In the genomic region with DNA sequence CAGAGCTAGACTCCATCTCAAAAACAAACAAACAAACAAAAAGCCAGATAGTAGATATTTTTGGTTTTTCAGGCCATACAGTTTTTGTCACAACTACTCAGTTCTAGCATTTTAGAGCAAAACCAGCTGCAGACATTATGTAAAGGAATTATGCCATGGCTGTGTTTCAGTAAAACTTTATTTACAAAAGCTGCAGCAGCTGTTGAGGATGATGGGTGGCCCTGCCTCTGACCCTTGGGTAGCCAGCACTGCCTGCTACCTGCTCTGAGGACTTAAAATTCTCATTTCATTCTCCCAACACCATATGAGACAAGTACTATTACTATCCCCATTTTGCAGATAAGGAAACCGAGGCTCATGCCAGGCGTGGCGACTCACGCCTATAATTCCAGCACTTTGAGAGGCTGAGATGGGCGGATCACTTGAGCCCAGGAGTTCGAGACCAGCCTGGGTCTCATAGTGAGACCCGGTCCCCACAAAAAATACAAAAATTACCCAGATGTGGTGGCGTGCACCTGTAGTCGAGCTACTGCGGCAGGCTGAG, we compare ENCODE assay signal across 2 cellular contexts.
TF ChIP-seq lines count a peak whose summit lies in the region.

No MANE protein-coding gene starts in this region.

TF ChIP-seq in HepG2, 621 proteins besides CTCF, POLR2A, EP300 and RAD21 (continues in another document):
- TF ChIP-seq, protein P1, sequence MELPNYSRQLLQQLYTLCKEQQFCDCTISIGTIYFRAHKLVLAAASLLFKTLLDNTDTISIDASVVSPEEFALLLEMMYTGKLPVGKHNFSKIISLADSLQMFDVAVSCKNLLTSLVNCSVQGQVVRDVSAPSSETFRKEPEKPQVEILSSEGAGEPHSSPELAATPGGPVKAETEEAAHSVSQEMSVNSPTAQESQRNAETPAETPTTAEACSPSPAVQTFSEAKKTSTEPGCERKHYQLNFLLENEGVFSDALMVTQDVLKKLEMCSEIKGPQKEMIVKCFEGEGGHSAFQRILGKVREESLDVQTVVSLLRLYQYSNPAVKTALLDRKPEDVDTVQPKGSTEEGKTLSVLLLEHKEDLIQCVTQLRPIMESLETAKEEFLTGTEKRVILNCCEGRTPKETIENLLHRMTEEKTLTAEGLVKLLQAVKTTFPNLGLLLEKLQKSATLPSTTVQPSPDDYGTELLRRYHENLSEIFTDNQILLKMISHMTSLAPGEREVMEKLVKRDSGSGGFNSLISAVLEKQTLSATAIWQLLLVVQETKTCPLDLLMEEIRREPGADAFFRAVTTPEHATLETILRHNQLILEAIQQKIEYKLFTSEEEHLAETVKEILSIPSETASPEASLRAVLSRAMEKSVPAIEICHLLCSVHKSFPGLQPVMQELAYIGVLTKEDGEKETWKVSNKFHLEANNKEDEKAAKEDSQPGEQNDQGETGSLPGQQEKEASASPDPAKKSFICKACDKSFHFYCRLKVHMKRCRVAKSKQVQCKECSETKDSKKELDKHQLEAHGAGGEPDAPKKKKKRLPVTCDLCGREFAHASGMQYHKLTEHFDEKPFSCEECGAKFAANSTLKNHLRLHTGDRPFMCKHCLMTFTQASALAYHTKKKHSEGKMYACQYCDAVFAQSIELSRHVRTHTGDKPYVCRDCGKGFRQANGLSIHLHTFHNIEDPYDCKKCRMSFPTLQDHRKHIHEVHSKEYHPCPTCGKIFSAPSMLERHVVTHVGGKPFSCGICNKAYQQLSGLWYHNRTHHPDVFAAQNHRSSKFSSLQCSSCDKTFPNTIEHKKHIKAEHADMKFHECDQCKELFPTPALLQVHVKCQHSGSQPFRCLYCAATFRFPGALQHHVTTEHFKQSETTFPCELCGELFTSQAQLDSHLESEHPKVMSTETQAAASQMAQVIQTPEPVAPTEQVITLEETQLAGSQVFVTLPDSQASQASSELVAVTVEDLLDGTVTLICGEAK (IDR thresholded peaks at IDR 0.05), result peak; percentile 36
- TF ChIP-seq, protein P1 (CRISPR knock-in tag; IDR thresholded peaks at IDR 0.05), result peak; percentile 96
- TF ChIP-seq, protein P2, sequence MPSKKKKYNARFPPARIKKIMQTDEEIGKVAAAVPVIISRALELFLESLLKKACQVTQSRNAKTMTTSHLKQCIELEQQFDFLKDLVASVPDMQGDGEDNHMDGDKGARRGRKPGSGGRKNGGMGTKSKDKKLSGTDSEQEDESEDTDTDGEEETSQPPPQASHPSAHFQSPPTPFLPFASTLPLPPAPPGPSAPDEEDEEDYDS (CRISPR knock-in tag; IDR thresholded peaks at IDR 0.05), result 0 out of 2 replicates have a peak, but pooled peaks have one; percentile 27
- peak; percentile 83 for TF ChIP-seq ZNF629 (CRISPR knock-in tag; conservative IDR thresholded peaks at IDR 0.05)
- TF ChIP-seq, protein P3, sequence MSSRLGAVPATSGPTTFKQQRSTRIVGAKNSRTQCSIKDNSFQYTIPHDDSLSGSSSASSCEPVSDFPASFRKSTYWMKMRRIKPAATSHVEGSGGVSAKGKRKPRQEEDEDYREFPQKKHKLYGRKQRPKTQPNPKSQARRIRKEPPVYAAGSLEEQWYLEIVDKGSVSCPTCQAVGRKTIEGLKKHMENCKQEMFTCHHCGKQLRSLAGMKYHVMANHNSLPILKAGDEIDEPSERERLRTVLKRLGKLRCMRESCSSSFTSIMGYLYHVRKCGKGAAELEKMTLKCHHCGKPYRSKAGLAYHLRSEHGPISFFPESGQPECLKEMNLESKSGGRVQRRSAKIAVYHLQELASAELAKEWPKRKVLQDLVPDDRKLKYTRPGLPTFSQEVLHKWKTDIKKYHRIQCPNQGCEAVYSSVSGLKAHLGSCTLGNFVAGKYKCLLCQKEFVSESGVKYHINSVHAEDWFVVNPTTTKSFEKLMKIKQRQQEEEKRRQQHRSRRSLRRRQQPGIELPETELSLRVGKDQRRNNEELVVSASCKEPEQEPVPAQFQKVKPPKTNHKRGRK (CRISPR knock-in tag; IDR thresholded peaks at IDR 0.05), result 0 out of 2 replicates have a peak, but pooled peaks have one; percentile 4
- TF ChIP-seq, protein P4, sequence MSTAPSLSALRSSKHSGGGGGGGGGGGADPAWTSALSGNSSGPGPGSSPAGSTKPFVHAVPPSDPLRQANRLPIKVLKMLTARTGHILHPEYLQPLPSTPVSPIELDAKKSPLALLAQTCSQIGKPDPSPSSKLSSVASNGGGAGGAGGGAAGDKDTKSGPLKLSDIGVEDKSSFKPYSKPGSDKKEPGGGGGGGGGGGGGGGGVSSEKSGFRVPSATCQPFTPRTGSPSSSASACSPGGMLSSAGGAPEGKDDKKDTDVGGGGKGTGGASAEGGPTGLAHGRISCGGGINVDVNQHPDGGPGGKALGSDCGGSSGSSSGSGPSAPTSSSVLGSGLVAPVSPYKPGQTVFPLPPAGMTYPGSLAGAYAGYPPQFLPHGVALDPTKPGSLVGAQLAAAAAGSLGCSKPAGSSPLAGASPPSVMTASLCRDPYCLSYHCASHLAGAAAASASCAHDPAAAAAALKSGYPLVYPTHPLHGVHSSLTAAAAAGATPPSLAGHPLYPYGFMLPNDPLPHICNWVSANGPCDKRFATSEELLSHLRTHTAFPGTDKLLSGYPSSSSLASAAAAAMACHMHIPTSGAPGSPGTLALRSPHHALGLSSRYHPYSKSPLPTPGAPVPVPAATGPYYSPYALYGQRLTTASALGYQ (CRISPR knock-in tag; IDR thresholded peaks at IDR 0.05), result no peak
- TF ChIP-seq ZNF879 (CRISPR knock-in tag; IDR thresholded peaks at IDR 0.05), result no peak
- TF ChIP-seq NR3C1 (CRISPR knock-in tag; IDR thresholded peaks at IDR 0.05), result 0 out of 2 replicates have a peak, but pooled peaks have one; percentile 62

TF ChIP-seq in WTC11, 78 proteins besides CTCF, POLR2A, EP300 and RAD21:
- no peak for TF ChIP-seq CBFB (CRISPR knock-in tag; IDR thresholded peaks at IDR 0.05; ENCODE audit: low read depth)
- no peak for TF ChIP-seq FOXP1 (CRISPR knock-in tag; IDR thresholded peaks at IDR 0.05; ENCODE audit: borderline replicate concordance)
- no peak for TF ChIP-seq ETV6 (CRISPR knock-in tag; IDR thresholded peaks at IDR 0.05)
- TF ChIP-seq, protein P5, sequence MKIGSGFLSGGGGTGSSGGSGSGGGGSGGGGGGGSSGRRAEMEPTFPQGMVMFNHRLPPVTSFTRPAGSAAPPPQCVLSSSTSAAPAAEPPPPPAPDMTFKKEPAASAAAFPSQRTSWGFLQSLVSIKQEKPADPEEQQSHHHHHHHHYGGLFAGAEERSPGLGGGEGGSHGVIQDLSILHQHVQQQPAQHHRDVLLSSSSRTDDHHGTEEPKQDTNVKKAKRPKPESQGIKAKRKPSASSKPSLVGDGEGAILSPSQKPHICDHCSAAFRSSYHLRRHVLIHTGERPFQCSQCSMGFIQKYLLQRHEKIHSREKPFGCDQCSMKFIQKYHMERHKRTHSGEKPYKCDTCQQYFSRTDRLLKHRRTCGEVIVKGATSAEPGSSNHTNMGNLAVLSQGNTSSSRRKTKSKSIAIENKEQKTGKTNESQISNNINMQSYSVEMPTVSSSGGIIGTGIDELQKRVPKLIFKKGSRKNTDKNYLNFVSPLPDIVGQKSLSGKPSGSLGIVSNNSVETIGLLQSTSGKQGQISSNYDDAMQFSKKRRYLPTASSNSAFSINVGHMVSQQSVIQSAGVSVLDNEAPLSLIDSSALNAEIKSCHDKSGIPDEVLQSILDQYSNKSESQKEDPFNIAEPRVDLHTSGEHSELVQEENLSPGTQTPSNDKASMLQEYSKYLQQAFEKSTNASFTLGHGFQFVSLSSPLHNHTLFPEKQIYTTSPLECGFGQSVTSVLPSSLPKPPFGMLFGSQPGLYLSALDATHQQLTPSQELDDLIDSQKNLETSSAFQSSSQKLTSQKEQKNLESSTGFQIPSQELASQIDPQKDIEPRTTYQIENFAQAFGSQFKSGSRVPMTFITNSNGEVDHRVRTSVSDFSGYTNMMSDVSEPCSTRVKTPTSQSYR (CRISPR knock-in tag; IDR thresholded peaks at IDR 0.05), result no peak
- TF ChIP-seq ZNF219 (CRISPR knock-in tag; IDR thresholded peaks at IDR 0.05; ENCODE audit: borderline replicate concordance), result no peak
- TF ChIP-seq SMAD4 (CRISPR knock-in tag; IDR thresholded peaks at IDR 0.05), result no peak
- TF ChIP-seq KAT7 (CRISPR knock-in tag; IDR thresholded peaks at IDR 0.05; ENCODE audit: borderline replicate concordance), result no peak
- TF ChIP-seq, protein P6, sequence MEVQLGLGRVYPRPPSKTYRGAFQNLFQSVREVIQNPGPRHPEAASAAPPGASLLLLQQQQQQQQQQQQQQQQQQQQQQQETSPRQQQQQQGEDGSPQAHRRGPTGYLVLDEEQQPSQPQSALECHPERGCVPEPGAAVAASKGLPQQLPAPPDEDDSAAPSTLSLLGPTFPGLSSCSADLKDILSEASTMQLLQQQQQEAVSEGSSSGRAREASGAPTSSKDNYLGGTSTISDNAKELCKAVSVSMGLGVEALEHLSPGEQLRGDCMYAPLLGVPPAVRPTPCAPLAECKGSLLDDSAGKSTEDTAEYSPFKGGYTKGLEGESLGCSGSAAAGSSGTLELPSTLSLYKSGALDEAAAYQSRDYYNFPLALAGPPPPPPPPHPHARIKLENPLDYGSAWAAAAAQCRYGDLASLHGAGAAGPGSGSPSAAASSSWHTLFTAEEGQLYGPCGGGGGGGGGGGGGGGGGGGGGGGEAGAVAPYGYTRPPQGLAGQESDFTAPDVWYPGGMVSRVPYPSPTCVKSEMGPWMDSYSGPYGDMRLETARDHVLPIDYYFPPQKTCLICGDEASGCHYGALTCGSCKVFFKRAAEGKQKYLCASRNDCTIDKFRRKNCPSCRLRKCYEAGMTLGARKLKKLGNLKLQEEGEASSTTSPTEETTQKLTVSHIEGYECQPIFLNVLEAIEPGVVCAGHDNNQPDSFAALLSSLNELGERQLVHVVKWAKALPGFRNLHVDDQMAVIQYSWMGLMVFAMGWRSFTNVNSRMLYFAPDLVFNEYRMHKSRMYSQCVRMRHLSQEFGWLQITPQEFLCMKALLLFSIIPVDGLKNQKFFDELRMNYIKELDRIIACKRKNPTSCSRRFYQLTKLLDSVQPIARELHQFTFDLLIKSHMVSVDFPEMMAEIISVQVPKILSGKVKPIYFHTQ (CRISPR knock-in tag; IDR thresholded peaks at IDR 0.05), result no peak
- TF ChIP-seq, protein P7, sequence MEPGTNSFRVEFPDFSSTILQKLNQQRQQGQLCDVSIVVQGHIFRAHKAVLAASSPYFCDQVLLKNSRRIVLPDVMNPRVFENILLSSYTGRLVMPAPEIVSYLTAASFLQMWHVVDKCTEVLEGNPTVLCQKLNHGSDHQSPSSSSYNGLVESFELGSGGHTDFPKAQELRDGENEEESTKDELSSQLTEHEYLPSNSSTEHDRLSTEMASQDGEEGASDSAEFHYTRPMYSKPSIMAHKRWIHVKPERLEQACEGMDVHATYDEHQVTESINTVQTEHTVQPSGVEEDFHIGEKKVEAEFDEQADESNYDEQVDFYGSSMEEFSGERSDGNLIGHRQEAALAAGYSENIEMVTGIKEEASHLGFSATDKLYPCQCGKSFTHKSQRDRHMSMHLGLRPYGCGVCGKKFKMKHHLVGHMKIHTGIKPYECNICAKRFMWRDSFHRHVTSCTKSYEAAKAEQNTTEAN (CRISPR knock-in tag; IDR thresholded peaks at IDR 0.05), result no peak
TF ChIP-seq in WTC11: peak in this region for 0.
